In the genomic region with DNA sequence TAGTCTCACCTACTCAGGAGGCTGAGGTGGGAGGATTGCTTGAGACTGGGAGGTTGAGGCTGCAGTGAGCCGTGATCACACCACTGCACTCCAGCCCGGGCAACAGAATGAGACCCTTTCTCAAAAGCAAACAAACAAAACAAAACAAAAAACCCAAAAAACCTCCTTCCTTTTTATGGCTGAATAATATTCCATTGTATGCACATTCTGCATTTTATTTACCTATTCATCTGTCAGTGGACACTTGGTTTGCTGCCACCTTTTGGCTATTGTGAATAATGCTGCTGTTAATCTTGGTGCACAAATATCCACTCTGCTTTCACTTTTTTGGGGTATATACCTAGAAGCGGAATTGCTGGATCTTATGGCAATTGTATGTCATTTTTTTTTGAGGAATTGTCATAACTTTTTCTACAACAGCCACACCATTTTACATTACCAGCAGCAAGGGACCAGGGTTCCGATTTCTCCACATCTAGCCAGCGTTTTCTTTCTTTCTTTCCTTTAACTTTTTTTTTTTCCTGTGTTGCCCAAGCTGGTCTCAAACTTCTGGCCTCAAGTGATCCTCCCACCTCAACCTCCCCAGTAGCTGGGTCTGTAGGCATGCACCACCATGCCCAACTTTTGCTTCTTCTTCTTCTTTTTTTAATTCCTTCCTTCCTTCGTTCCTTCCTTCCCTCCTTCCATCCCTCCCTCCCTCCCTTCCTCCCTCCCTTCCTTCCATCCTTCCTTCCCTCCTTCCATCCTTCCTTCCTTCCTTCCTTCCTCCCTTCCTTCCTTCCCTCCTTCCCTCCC, we compare ENCODE assay signal across 8 cellular contexts. TPM values are rescaled to one million over a fixed set of nuclear protein-coding genes. Genes with fewer than 3 reads are reported as not detected.
DNase-seq lines count a peak whose midpoint lies in the region; ATAC-seq, FAIRE-seq and TF ChIP-seq lines count a peak whose summit lies in the region.

No MANE protein-coding gene starts in this region.

- DNase-seq in BE2C (no peak), GM19239 (ENCODE audit: insufficient read length, low spot score) (no peak), WERI-Rb-1 (no peak), left lobe of liver (ENCODE audit: low spot score) (no peak), occipital lobe (lab: John Stamatoyannopoulos, UW) (no peak), NCI-H446 treated with DMSO at 0.1 percent for 48 hours (lab: John Stamatoyannopoulos, UW) (no peak)
- DNase-seq in effector memory CD4-positive, alpha-beta T cell, result no peak

- H3K4me1 ChIP-seq in BE2C, result no peaks in the 10 kb centered on the region
- no peaks in the 10 kb centered on the region for H3K4me1 ChIP-seq in effector memory CD4-positive, alpha-beta T cell (ENCODE audit: control insufficient read depth, insufficient read depth, low read length, poor library complexity, severe bottlenecking)

- peak; percentile 51 for ATAC-seq in left lobe of liver
- no peak for ATAC-seq in HG02763 (IDR thresholded peaks at IDR 0.05; ENCODE audit: unreplicated experiment)

- no peak overlapping the region for H3K27ac ChIP-seq in WERI-Rb-1
- no peak overlapping the region for H3K27ac ChIP-seq in effector memory CD4-positive, alpha-beta T cell (ENCODE audit: insufficient read depth, low read length, poor library complexity, severe bottlenecking)

- H3K9me3 ChIP-seq in BE2C, result peaks cover 5% of the 10 kb centered on the region
- H3K9me3 ChIP-seq in WERI-Rb-1 (ENCODE audit: severe bottlenecking), result peaks cover 13% of the 10 kb centered on the region
- peaks cover 5% of the 10 kb centered on the region for H3K9me3 ChIP-seq in effector memory CD4-positive, alpha-beta T cell (ENCODE audit: control insufficient read depth, low read length)

- H3K4me3 ChIP-seq in BE2C (ENCODE audit: low read depth, low read length) (no peak overlapping the region), WERI-Rb-1 (ENCODE audit: low read depth, low read length) (no peak overlapping the region)
- H3K4me3 ChIP-seq in effector memory CD4-positive, alpha-beta T cell (ENCODE audit: insufficient read depth, low read depth, low read length, poor library complexity, severe bottlenecking), result no peak overlapping the region

- TF ChIP-seq CTCF in BE2C (IDR thresholded peaks at IDR 0.05; ENCODE audit: low read depth, low read length) (peak; percentile 48), WERI-Rb-1 (IDR thresholded peaks at IDR 0.05; ENCODE audit: low read depth, low read length) (peak; percentile 42; the same call in 1 of the 2 replicates)

- H3K36me3 ChIP-seq in BE2C (no peaks in the 10 kb centered on the region), WERI-Rb-1 (no peaks in the 10 kb centered on the region)
- H3K36me3 ChIP-seq in effector memory CD4-positive, alpha-beta T cell (ENCODE audit: control insufficient read depth, insufficient read depth, low read length), result no peaks in the 10 kb centered on the region

- H3K27me3 ChIP-seq in BE2C (peaks cover 40% of the 10 kb centered on the region), WERI-Rb-1 (ENCODE audit: insufficient read depth, low read depth, severe bottlenecking) (peaks cover 55% of the 10 kb centered on the region)
- no peaks in the 10 kb centered on the region for H3K27me3 ChIP-seq in effector memory CD4-positive, alpha-beta T cell (replicated peaks; ENCODE audit: control insufficient read depth, insufficient read depth, low read length, poor library complexity, severe bottlenecking)

- FAIRE-seq in GM19239 (lab: Jason Lieb, UNC), result peak; percentile 74

RNA-seq across cellular contexts. Expression of a gene that starts 30.6 kb away (rescaled TPM):
- polyA plus RNA-seq in BE2C (2012; ENCODE audit: insufficient read depth, insufficient read length, low read depth), result not detected
- total RNA-seq in left lobe of liver (not detected), occipital lobe (not detected)
